Comparison of ENCODE assay signal across 9 cellular contexts in genomic region chr3:113051222-113051804, GRCh38.
DNase-seq lines count a peak whose midpoint lies in the region; ATAC-seq and TF ChIP-seq lines count a peak whose summit lies in the region.
"Had no signal": no experiment of that assay in that cellular context is flagged by ENCODE, and none has a peak within 500 bp of the region (broad histone marks: within the 10 kb centered on the region; RNA-seq: fewer than 3 reads in every experiment).

No MANE protein-coding gene starts in this region.

- H3K4me3 Mint-ChIP-seq in activated CD4-positive, alpha-beta T cell treated with anti-CD3 and anti-CD28 coated beads, Interleukin-2, amount 10 ng/mL, durations not matched to agents 7 days and 5 days: no peak overlapping the region
- H3K4me3 Mint-ChIP-seq: T-helper 1 cell treated with Interleukin-12 subunit alpha and Interleukin-12 subunit beta and Interleukin-4 antibody, amounts not matched to agents 30 μg/mL and 1 μg/mL, for 36 hours had no signal

- H3K27me3 Mint-ChIP-seq in activated CD4-positive, alpha-beta T cell treated with anti-CD3 and anti-CD28 coated beads, Interleukin-2, amount 10 ng/mL, durations not matched to agents 7 days and 5 days: no peaks in the 10 kb centered on the region

- CTCF ChIA-PET in activated CD4-positive, alpha-beta T cell treated with anti-CD3 and anti-CD28 coated beads, Interleukin-2, amount 10 ng/mL, durations not matched to agents 7 days and 5 days (lab: Charles Lee): interaction anchor here (1.8 kb wide), 1 partner anchor 237 kb away, joined by 6 read pairs; no protein-coding TSS in a partner anchor

- 14 to 22% methylated on average over 17 of the region's 17 CpGs for WGBS in lung, 2 donors

- H3K9me3 ChIP-seq in lung (ENCODE audit: control insufficient read depth in 2 of 2, insufficient read depth in 1 of 2, low read length in 1 of 2): no peaks in the 10 kb centered on the region

- H3K27ac ChIP-seq in dorsolateral prefrontal cortex (peak overlapping the region in 48 of 59 donors; percentile 0 to 81 (median 58)), lung (ENCODE audit: low read depth in 1 of 2, low read length in 1 of 2) (no peak overlapping the region)

- ATAC-seq in GM19328 (IDR thresholded peaks at IDR 0.05; ENCODE audit: unreplicated experiment): peak; percentile 95
- ATAC-seq in HG03460 (IDR thresholded peaks at IDR 0.05; ENCODE audit: unreplicated experiment): peak; percentile 92
- peak; percentile 94 for ATAC-seq in lung (ENCODE audit: insufficient read depth, low FRiP score)

- H3K4me1 ChIP-seq in lung (ENCODE audit: control insufficient read depth in 2 of 2, insufficient read depth in 2 of 2, low read length in 2 of 2): peaks cover 0 to 4% of the 10 kb centered on the region in 2 donors

- H3K4me3 ChIP-seq in dorsolateral prefrontal cortex: peak overlapping the region in 48 of 59 donors; percentile 0 to 55 (median 30)
- H3K4me3 ChIP-seq in lung: no peak overlapping the region

- POLR2A ChIA-PET in activated CD4-positive, alpha-beta T cell treated with anti-CD3 and anti-CD28 coated beads, Interleukin-2, amount 10 ng/mL, durations not matched to agents 7 days and 5 days (lab: Charles Lee): no interaction called here

- no peak overlapping the region for H3K27ac Mint-ChIP-seq in activated CD4-positive, alpha-beta T cell treated with anti-CD3 and anti-CD28 coated beads, Interleukin-2, amount 10 ng/mL, durations not matched to agents 7 days and 5 days
- H3K27ac Mint-ChIP-seq: T-helper 1 cell treated with Interleukin-12 subunit alpha and Interleukin-12 subunit beta and Interleukin-4 antibody, amounts not matched to agents 30 μg/mL and 1 μg/mL, for 36 hours had no signal

- H3K4me1 Mint-ChIP-seq in activated CD4-positive, alpha-beta T cell treated with anti-CD3 and anti-CD28 coated beads, Interleukin-2, amount 10 ng/mL, durations not matched to agents 7 days and 5 days: peaks cover 8% of the 10 kb centered on the region

- no peaks in the 10 kb centered on the region for H3K9me3 Mint-ChIP-seq in activated CD4-positive, alpha-beta T cell treated with anti-CD3 and anti-CD28 coated beads, Interleukin-2, amount 10 ng/mL, durations not matched to agents 7 days and 5 days
- H3K9me3 Mint-ChIP-seq: T-helper 1 cell treated with Interleukin-12 subunit alpha and Interleukin-12 subunit beta and Interleukin-4 antibody, amounts not matched to agents 30 μg/mL and 1 μg/mL, for 36 hours had no signal

- H3K36me3 Mint-ChIP-seq in activated CD4-positive, alpha-beta T cell treated with anti-CD3 and anti-CD28 coated beads, Interleukin-2, amount 10 ng/mL, durations not matched to agents 7 days and 5 days (ENCODE audit: low read depth): no peaks in the 10 kb centered on the region

- peak; percentile 94 to 100 (median 98) for TF ChIP-seq CTCF in dorsolateral prefrontal cortex (IDR thresholded peaks at IDR 0.05 in 54 of 56, conservative IDR thresholded peaks at IDR 0.05 in 2 of 56; ENCODE audit: low read depth in 1 of 56, partially characterized antibody in 56 of 56)
- peak; percentile 93 for TF ChIP-seq CTCF in lung (IDR thresholded peaks at IDR 0.05; ENCODE audit: control extremely low read depth, extremely low read depth)

- DNase-seq in C1 segment of cervical spinal cord (lab: John Stamatoyannopoulos, UW) (peak; percentile 10 to 91 (median 75)), NCI-H69 (lab: John Stamatoyannopoulos, UW) (peak; percentile 85), dorsolateral prefrontal cortex (peak; percentile 72 to 97 (median 87)), lung (ENCODE audit: low spot score) (peak; percentile 87)
- DNase-seq in activated CD4-positive, alpha-beta T cell treated with anti-CD3 and anti-CD28 coated beads, Interleukin-2, amount 10 ng/mL, durations not matched to agents 7 days and 5 days: peak; percentile 90
- DNase-seq in stimulated activated CD8-positive, alpha-beta memory T cell treated with anti-CD3 and anti-CD28 coated beads, Interleukin-12 subunit alpha, Interleukin-12 subunit beta, amount 100 ng/mL, for 1 hour (ENCODE audit: low read depth): peak; percentile 82

- H3K27me3 ChIP-seq in dorsolateral prefrontal cortex (no peaks in the 10 kb centered on the region), lung (ENCODE audit: control insufficient read depth, insufficient read depth) (no peaks in the 10 kb centered on the region)

- intact Hi-C loops in dorsolateral prefrontal cortex (cut with DNase I): loop anchor here (1.0 to 10.0 kb wide), 3 partner anchors 237 to 576 kb away; no protein-coding TSS in a partner anchor

- H3K36me3 ChIP-seq in lung (ENCODE audit: control insufficient read depth in 2 of 2, insufficient read depth in 2 of 2, low read length in 2 of 2): no peaks in the 10 kb centered on the region

Comparison
In these comparisons a context has a peak if more than half of its experiments do, and no peak if none do; other contexts are left out.
1. H3K27ac ChIP-seq: peak in dorsolateral prefrontal cortex (48 of 59); none in lung (0 of 2).
2. Peak in every context shown above with its lines, with median percentiles within 50 percentile points of each other: DNase-seq and ATAC-seq.